13 cellular contexts compared by ENCODE assay signal in the genomic region with DNA sequence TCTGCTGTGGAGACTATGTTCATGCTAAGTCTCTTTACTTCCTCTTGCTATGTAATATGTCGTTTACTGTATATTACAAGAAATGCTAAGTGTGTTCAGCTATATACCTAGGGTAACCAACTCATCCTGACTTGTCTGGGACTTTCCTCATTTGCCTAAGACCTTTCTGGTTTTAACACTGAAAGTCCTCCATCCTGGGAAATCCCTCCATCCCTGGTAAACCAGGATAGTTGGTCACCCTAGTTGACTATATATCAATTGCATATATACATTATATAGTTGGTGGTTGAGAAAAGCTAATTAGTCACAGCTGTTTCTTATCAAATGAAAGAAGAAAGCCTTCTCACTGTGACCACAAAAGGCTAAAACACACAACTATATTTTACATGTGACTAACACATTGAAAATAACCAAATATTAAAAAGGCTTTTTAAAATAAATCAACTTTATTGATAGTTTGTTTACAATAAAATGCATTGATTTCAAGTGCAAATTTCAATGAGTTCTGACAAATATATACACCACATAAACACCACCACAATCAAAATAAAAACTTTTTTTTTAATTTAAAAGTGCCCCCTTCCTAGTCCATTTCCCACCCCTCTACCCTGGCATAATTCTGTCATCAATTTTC.
DNase-seq lines count a peak whose midpoint lies in the region; ATAC-seq lines count a peak whose summit lies in the region.
"Had no signal": no experiment of that assay in that cellular context is flagged by ENCODE, and none has a peak within 500 bp of the region (broad histone marks: within the 10 kb centered on the region; RNA-seq: fewer than 3 reads in every experiment).

No MANE protein-coding gene starts in this region.

- H3K4me3 ChIP-seq in mesenchymal stem cell (ENCODE audit: insufficient read depth in 1 of 2, low read depth in 1 of 2, low read length in 2 of 2) = no peak overlapping the region
- H3K4me3 ChIP-seq: psoas muscle had no signal

- H4K8ac ChIP-seq in mesenchymal stem cell (ENCODE audit: low read length) = no peak overlapping the region

- no peaks in the 10 kb centered on the region for H3K9me3 ChIP-seq in mesenchymal stem cell (ENCODE audit: control insufficient read depth, low read length)
- H3K9me3 ChIP-seq: psoas muscle had no signal

- ATAC-seq in GM18870 (IDR thresholded peaks at IDR 0.05; ENCODE audit: unreplicated experiment) (peak; percentile 76), GM21619 (IDR thresholded peaks at IDR 0.05; ENCODE audit: unreplicated experiment) (peak; percentile 59), HG03565 (IDR thresholded peaks at IDR 0.05; ENCODE audit: unreplicated experiment) (peak; percentile 55), HG02970 (IDR thresholded peaks at IDR 0.05; ENCODE audit: low FRiP score, unreplicated experiment) (no peak)
- ATAC-seq: psoas muscle had no signal

- H3K9ac ChIP-seq in mesenchymal stem cell (ENCODE audit: low read length) = peak overlapping the region; percentile 21

- H3K79me1 ChIP-seq in mesenchymal stem cell (replicated peaks; ENCODE audit: low read length, poor library complexity, severe bottlenecking) = no peaks in the 10 kb centered on the region

- H3K4me2 ChIP-seq in mesenchymal stem cell (ENCODE audit: low read length, poor library complexity, severe bottlenecking) = no peak overlapping the region

- H3K14ac ChIP-seq in mesenchymal stem cell (ENCODE audit: low read length in 2 of 2) = no peak overlapping the region

- peak; percentile 72 for DNase-seq in mesenchymal stem cell
- DNase-seq in NCI-H2081 treated with DMSO at 0.1 percent for 48 hours (lab: John Stamatoyannopoulos, UW) = no peak
- no peak for DNase-seq in GM19238 (ENCODE audit: insufficient read length, low spot score)
- DNase-seq in NCI-H1417 treated with DMSO at 0.1 percent for 48 hours (lab: John Stamatoyannopoulos, UW) = no peak
- DNase-seq: dermis blood vessel endothelial cell, GF-D8, islet precursor cell, NCI-H1105 treated with DMSO at 0.1 percent for 48 hours, psoas muscle had no signal

- H3K18ac ChIP-seq in mesenchymal stem cell (ENCODE audit: low read depth in 1 of 2, low read length in 2 of 2) = no peak overlapping the region

- no peak overlapping the region for H3K23ac ChIP-seq in mesenchymal stem cell (ENCODE audit: low read length in 2 of 2)

- no peak overlapping the region for H3K4ac ChIP-seq in mesenchymal stem cell (ENCODE audit: low read depth in 1 of 2, low read length in 2 of 2)

- no CpG with 5 or more reads among the region's 1 CpG for WGBS in mesenchymal stem cell

- H2BK12ac ChIP-seq in mesenchymal stem cell (ENCODE audit: low read length in 2 of 2) = no peak overlapping the region

- no peak overlapping the region for H2AK5ac ChIP-seq in mesenchymal stem cell (ENCODE audit: low read length, severe bottlenecking)

- H3K4me1 ChIP-seq in mesenchymal stem cell (ENCODE audit: control insufficient read depth, insufficient read depth, low read depth, low read length) = no peaks in the 10 kb centered on the region
- H3K4me1 ChIP-seq: psoas muscle had no signal

- H2BK120ac ChIP-seq in mesenchymal stem cell (ENCODE audit: low read depth, low read length) = no peak overlapping the region

- H4K91ac ChIP-seq in mesenchymal stem cell (ENCODE audit: low read length) = no peak overlapping the region

- no peak overlapping the region for H3K27ac ChIP-seq in mesenchymal stem cell (ENCODE audit: low read length, poor library complexity, severe bottlenecking)
- H3K27ac ChIP-seq: psoas muscle had no signal

- no peak overlapping the region for H2BK15ac ChIP-seq in mesenchymal stem cell (ENCODE audit: low read depth, poor library complexity, severe bottlenecking)

- no peaks in the 10 kb centered on the region for H3K36me3 ChIP-seq in mesenchymal stem cell (ENCODE audit: control insufficient read depth in 1 of 2, insufficient read depth in 2 of 2, low read depth in 1 of 2, low read length in 2 of 2)

- H3K27me3 ChIP-seq in mesenchymal stem cell (ENCODE audit: control insufficient read depth in 1 of 2, insufficient read depth in 1 of 2, low read length in 2 of 2) = no peaks in the 10 kb centered on the region

- no peak overlapping the region for H2BK5ac ChIP-seq in mesenchymal stem cell (ENCODE audit: low read depth, low read length, poor library complexity, severe bottlenecking)

- H2AFZ ChIP-seq in mesenchymal stem cell (ENCODE audit: low read depth, low read length) = no peak overlapping the region
